In the genomic region with DNA sequence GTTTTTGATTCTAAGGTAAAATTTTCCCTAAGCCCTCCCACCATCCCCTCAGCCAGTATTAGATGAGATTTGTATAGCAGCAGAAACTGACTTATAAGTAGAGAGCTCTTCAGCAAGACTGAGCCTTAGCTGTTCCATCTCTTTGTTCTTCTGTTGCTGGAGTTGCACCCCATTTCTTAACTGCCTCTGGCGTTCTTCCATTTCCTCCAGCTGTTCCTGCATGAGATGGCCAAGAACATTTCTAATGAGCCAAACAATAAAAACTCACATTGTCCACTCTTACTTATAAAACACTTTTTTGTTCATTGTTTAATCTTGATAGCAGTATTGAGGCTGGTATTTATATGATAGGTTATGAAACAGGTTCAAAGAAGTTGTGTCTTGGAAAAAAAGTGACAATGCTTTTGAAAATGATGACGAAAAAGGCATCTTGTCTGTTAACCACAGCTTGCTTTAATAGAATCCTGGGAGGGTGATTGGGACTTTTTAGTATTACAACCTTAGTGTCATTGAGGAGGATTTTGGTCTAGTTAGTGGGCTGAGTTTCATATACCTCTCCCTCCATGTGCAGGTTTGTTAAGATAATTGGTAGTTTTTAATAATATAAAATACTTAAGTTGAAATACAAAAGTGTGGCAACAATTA, we compare ENCODE assay signal across 11 cellular contexts. TPM values are rescaled to one million over a fixed set of nuclear protein-coding genes. Genes with fewer than 3 reads are reported as not detected.
A peak's percentile ranks its signal among the peaks of the same experiment; 100 is the strongest.
DNase-seq lines count a peak whose midpoint lies in the region; ATAC-seq, FAIRE-seq and TF ChIP-seq lines count a peak whose summit lies in the region.
"Had no signal": no experiment of that assay in that cellular context is flagged by ENCODE, and none has a peak within 500 bp of the region (broad histone marks: within the 10 kb centered on the region; RNA-seq: fewer than 3 reads in every experiment).

No MANE protein-coding gene starts in this region.

- H3K36me3 Mint-ChIP-seq in HFFc6 (ENCODE audit: low read depth): peaks cover 53% of the 10 kb centered on the region

- peak overlapping the region; percentile 32; the same call in 1 of the 2 replicates for H3K27ac Mint-ChIP-seq in HFFc6
- peak overlapping the region; percentile 42 to 72 for H3K27ac Mint-ChIP-seq in stimulated activated naive CD8-positive, alpha-beta T cell treated with anti-CD3 and anti-CD28 coated beads, Interleukin-15, amount 100 ng/mL, for 72 hours

- POLR2A ChIA-PET in K562 (lab: Yijun Ruan, JAX): interaction anchor here (0.9 to 2.1 kb wide), 3 partner anchors 10 to 17 kb away, joined by 3 to 9 read pairs (median 4); no protein-coding TSS in a partner anchor
- POLR2A ChIA-PET in OCI-LY7 (lab: Charles Lee): interaction anchor here (0.5 to 0.7 kb wide), 2 partner anchors 31 to 134 kb away, joined by 3 to 4 read pairs; no protein-coding TSS in a partner anchor

- no peak for TF ChIP-seq POLR2A in K562 (conservative IDR thresholded peaks at IDR 0.05)

- no peaks in the 10 kb centered on the region for H3K27me3 ChIP-seq in K562 (ENCODE audit: control insufficient read depth in 2 of 2, insufficient read depth in 2 of 2, low read length in 2 of 2)

- H3K9me2 ChIP-seq in OCI-LY7 (ENCODE audit: insufficient read depth, low read length): no peaks in the 10 kb centered on the region

- H4K20me1 ChIP-seq in K562 (replicated peaks; ENCODE audit: control insufficient read depth, insufficient read depth, low read length) (0 out of 2 replicates have a peak, but pooled peaks cover 3% of the 10 kb centered on the region), OCI-LY7 (ENCODE audit: insufficient read depth, low read length) (no peaks in the 10 kb centered on the region)

- no peaks in the 10 kb centered on the region for H3K4me1 ChIP-seq in K562 (replicated peaks in 1 of 2; ENCODE audit: control insufficient read depth in 2 of 2, insufficient read depth in 2 of 2, low read length in 2 of 2)
- H3K4me1 ChIP-seq in OCI-LY7 (ENCODE audit: insufficient read depth, low read length, poor library complexity, severe bottlenecking): no peaks in the 10 kb centered on the region

- H3K27me3 Mint-ChIP-seq in HFFc6 (ENCODE audit: insufficient read depth): no peaks in the 10 kb centered on the region
- H3K27me3 Mint-ChIP-seq in stimulated activated naive CD8-positive, alpha-beta T cell treated with anti-CD3 and anti-CD28 coated beads, Interleukin-15, amount 100 ng/mL, for 72 hours: no peaks in the 10 kb centered on the region

- intact Hi-C loops in K562 (cut with micrococcal nuclease) (no loop called here), OCI-LY7 (cut with micrococcal nuclease; ENCODE audit: unreplicated experiment) (no loop called here)

- H3K27ac ChIP-seq in K562 (ENCODE audit: extremely low read depth, low read depth, low read length) (no peak overlapping the region), OCI-LY7 (ENCODE audit: low read depth, low read length, poor library complexity, severe bottlenecking) (no peak overlapping the region)

- peaks cover 69% of the 10 kb centered on the region for H3K36me3 ChIP-seq in K562 (ENCODE audit: control insufficient read depth, insufficient read depth, low read length)
- peaks cover 76% of the 10 kb centered on the region for H3K36me3 ChIP-seq in OCI-LY7 (ENCODE audit: insufficient read depth, low read length)

- CTCF ChIA-PET in K562 (lab: Yijun Ruan, JAX; ENCODE audit: low intra/inter-chr PET ratio): no interaction called here
- CTCF ChIA-PET in OCI-LY7 (lab: Charles Lee; ENCODE audit: unreplicated experiment): no interaction called here

- FAIRE-seq in K562 (lab: Jason Lieb, UNC): no peak

- BruUV-seq in K562 (replicated peaks; lab: Mats Ljungman, UMichigan) (no TSS peak), OCI-LY7 (replicated peaks; lab: Mats Ljungman, UMichigan) (no TSS peak)

- no peak for TF ChIP-seq RAD21 in K562 (CRISPR knock-in tag; conservative IDR thresholded peaks at IDR 0.05 in 1 of 2, IDR thresholded peaks at IDR 0.05 in 1 of 2)

- no peak overlapping the region for H2AFZ ChIP-seq in K562 (ENCODE audit: low read depth, low read length)
- H2AFZ ChIP-seq in OCI-LY7 (ENCODE audit: low read length): no peak overlapping the region

- DNase-seq in HFFc6 (peak; percentile 23), K562 (ENCODE audit: extremely low read depth in 1 of 4, low spot score in 3 of 4) (no peak), inferior parietal cortex (ENCODE audit: extremely low spot score) (peak; percentile 32), SIG-M5 (lab: John Stamatoyannopoulos, UW) (no peak), OCI-LY7 (ENCODE audit: low spot score) (no peak), NCI-H1436 (lab: John Stamatoyannopoulos, UW) (no peak)
- DNase-seq in stimulated activated naive CD8-positive, alpha-beta T cell treated with anti-CD3 and anti-CD28 coated beads, Interleukin-15, amount 100 ng/mL, for 72 hours: no peak
- DNase-seq: effector CD4-positive, alpha-beta T cell; NCI-H526 treated with DMSO at 0.1 percent for 48 hours; stimulated activated CD8-positive, alpha-beta memory T cell treated with anti-CD3 and anti-CD28 coated beads, Interleukin-4, amount 100 ng/mL, for 48 hours had no signal

- no peak overlapping the region for H3K9ac ChIP-seq in K562 (ENCODE audit: insufficient read depth in 1 of 2, low read depth in 2 of 2, low read length in 2 of 2)

- H3K9me3 ChIP-seq in K562 (replicated peaks; ENCODE audit: control insufficient read depth, insufficient read depth, low read depth, low read length): no peaks in the 10 kb centered on the region
- no peaks in the 10 kb centered on the region for H3K9me3 ChIP-seq in OCI-LY7 (ENCODE audit: low read length)

- no peak overlapping the region for H3K4me3 ChIP-seq in K562
- H3K4me3 ChIP-seq in OCI-LY7 (ENCODE audit: low read depth, low read length, poor library complexity, severe bottlenecking): no peak overlapping the region

- no peak overlapping the region for H3K4me3 Mint-ChIP-seq in HFFc6
- peak overlapping the region in 1 of 2 donors; percentile 33 for H3K4me3 Mint-ChIP-seq in stimulated activated naive CD8-positive, alpha-beta T cell treated with anti-CD3 and anti-CD28 coated beads, Interleukin-15, amount 100 ng/mL, for 72 hours

- H3K79me2 ChIP-seq in K562 (ENCODE audit: control insufficient read depth, insufficient read depth, low read length) (no peaks in the 10 kb centered on the region), OCI-LY7 (ENCODE audit: insufficient read depth, low read depth, low read length) (no peaks in the 10 kb centered on the region)

- H3K9me1 ChIP-seq in K562 (ENCODE audit: control insufficient read depth, insufficient read depth, low read length): no peaks in the 10 kb centered on the region

- ATAC-seq in K562 (no peak), HG03175 (IDR thresholded peaks at IDR 0.05; ENCODE audit: unreplicated experiment) (no peak)
- peak; percentile 37 for ATAC-seq in stimulated activated naive CD8-positive, alpha-beta T cell treated with anti-CD3 and anti-CD28 coated beads, Interleukin-15, amount 100 ng/mL, for 72 hours

- in situ Hi-C loops in K562 (cut with MboI): no loop called here

- H3K4me1 Mint-ChIP-seq in HFFc6 (ENCODE audit: low read depth): peaks cover 35% of the 10 kb centered on the region
- peaks cover 16% of the 10 kb centered on the region for H3K4me1 Mint-ChIP-seq in stimulated activated naive CD8-positive, alpha-beta T cell treated with anti-CD3 and anti-CD28 coated beads, Interleukin-15, amount 100 ng/mL, for 72 hours

- no peak overlapping the region for H3K4me2 ChIP-seq in K562 (ENCODE audit: insufficient read depth, low read length)
- no peak overlapping the region for H3K4me2 ChIP-seq in OCI-LY7 (ENCODE audit: low read length)

- WGBS in K562 (ENCODE audit: insufficient coverage, low coverage, missing lambda C conversion rate): 91% methylated on average over 2 of the region's 2 CpGs

- H3K9me3 Mint-ChIP-seq in HFFc6: no peaks in the 10 kb centered on the region
- H3K9me3 Mint-ChIP-seq in stimulated activated naive CD8-positive, alpha-beta T cell treated with anti-CD3 and anti-CD28 coated beads, Interleukin-15, amount 100 ng/mL, for 72 hours: no peaks in the 10 kb centered on the region

- TF ChIP-seq EP300 in K562 (IDR thresholded peaks at IDR 0.05; ENCODE audit: low read length): no peak

- TF ChIP-seq CTCF in HFFc6 (IDR thresholded peaks at IDR 0.05) (no peak), K562 (IDR thresholded peaks at IDR 0.05 in 2 of 3, conservative IDR thresholded peaks at IDR 0.05 in 1 of 3; ENCODE audit: insufficient read depth in 2 of 3, low read depth in 1 of 3, low read length in 3 of 3) (no peak), OCI-LY7 (conservative IDR thresholded peaks at IDR 0.05; ENCODE audit: low read length) (no peak)

RNA-seq across cellular contexts. Expression of gene SYNC, which starts 18.3 kb away (rescaled TPM):
- total RNA-seq in HFFc6 (2021; fragmentation: NEBNext Ultra II Directional; extraction: Animal tissue kit (Norgen Biotek cat#: 25700)): 10 to 100 TPM; 40.8 to 51.1 (median 48.1) TPM
- 2.1 and 2.4 TPM in 2 replicates for total RNA-seq in K562 (2011; cell fraction: chromatin; rRNA removed; ENCODE audit: low replicate concordance)
- 1.7 and 1.8 TPM in 2 replicates for total RNA-seq in K562 (2011; cell fraction: nucleolus; rRNA removed)
- total RNA-seq in K562 (2011; cell fraction: nucleoplasm; rRNA removed): 1.2 and 1.5 TPM in 2 replicates
- total RNA-seq in K562 (2014; rRNA removed): 0.86 and 1.1 TPM in 2 replicates
- 0.83 and 0.91 TPM in 2 replicates for total RNA-seq in K562 (2014; rRNA removed; fragmentation: Illumina TruSeq; extraction: Trizol)
- total RNA-seq in K562 (2015; rRNA removed; fragmentation: Illumina TruSeq; extraction: Trizol): 0.87 and 1.1 TPM in 2 replicates
- total RNA-seq in K562 (2021): 0.62 and 0.87 TPM in 2 replicates
- 0.43 and 0.98 TPM in 2 replicates for polyA plus RNA-seq in K562 (2011; rRNA removed)
- polyA plus RNA-seq in K562 (2011; cell fraction: cytosol; rRNA removed): 0.16 and 0.22 TPM in 2 replicates
- polyA plus RNA-seq in K562 (2011; cell fraction: nucleus; rRNA removed): 0.37 and 0.92 TPM in 2 replicates
- polyA plus RNA-seq in K562 (2012): 0.26 and 0.47 TPM in 2 replicates
- 0.84 and 1.1 TPM in 2 replicates for polyA plus RNA-seq in K562 (2014; fragmentation: Illumina TruSeq; extraction: Trizol)
- under 1 TPM; 0.49 to 0.74 TPM for polyA plus RNA-seq in K562 (2014; fragmentation: Nextera tagmentation; extraction: Ambion mirVana)
- 0.88 and 1.1 TPM in 2 replicates for polyA plus RNA-seq in K562 (2014; rRNA removed)
- polyA minus RNA-seq in K562 (2011; rRNA and poly(A)+ RNA removed): 1.2 and 1.3 TPM in 2 replicates
- polyA minus RNA-seq in K562 (2011; cell fraction: cytosol; rRNA and poly(A)+ RNA removed): 0.73 and 0.76 TPM in 2 replicates
- polyA minus RNA-seq in K562 (2011; cell fraction: nucleus; rRNA and poly(A)+ RNA removed): 0.22 and 0.54 TPM in 2 replicates
- total RNA-seq in OCI-LY7 (2014; rRNA removed; shearing (Covaris generic)): 0.09 TPM in 1 of 2 replicates, not detected in the other
- not detected in 2 replicates for total RNA-seq in OCI-LY7 (2022)

RNA-seq across cellular contexts. Expression of gene RBBP4, which starts 33.3 kb away (rescaled TPM):
- 100 to 1,000 TPM; 108 to 137 (median 124) TPM for total RNA-seq in HFFc6 (2021; fragmentation: NEBNext Ultra II Directional; extraction: Animal tissue kit (Norgen Biotek cat#: 25700))
- 328 and 440 TPM in 2 replicates for total RNA-seq in K562 (2011; cell fraction: chromatin; rRNA removed; ENCODE audit: low replicate concordance)
- total RNA-seq in K562 (2011; cell fraction: nucleolus; rRNA removed): 128 and 154 TPM in 2 replicates
- total RNA-seq in K562 (2011; cell fraction: nucleoplasm; rRNA removed): 199 and 220 TPM in 2 replicates
- 185 and 228 TPM in 2 replicates for total RNA-seq in K562 (2014; rRNA removed)
- total RNA-seq in K562 (2014; rRNA removed; fragmentation: Illumina TruSeq; extraction: Trizol): 321 and 363 TPM in 2 replicates
- total RNA-seq in K562 (2015; rRNA removed; fragmentation: Illumina TruSeq; extraction: Trizol): 245 and 259 TPM in 2 replicates
- total RNA-seq in K562 (2021): 387 and 409 TPM in 2 replicates
- 193 and 262 TPM in 2 replicates for polyA plus RNA-seq in K562 (2011; rRNA removed)
- 92.5 and 178 TPM in 2 replicates for polyA plus RNA-seq in K562 (2011; cell fraction: cytosol; rRNA removed)
- polyA plus RNA-seq in K562 (2011; cell fraction: nucleus; rRNA removed): 133 and 195 TPM in 2 replicates
- polyA plus RNA-seq in K562 (2012): 259 and 329 TPM in 2 replicates
- polyA plus RNA-seq in K562 (2014; fragmentation: Illumina TruSeq; extraction: Trizol): 293 and 326 TPM in 2 replicates
- 100 to 1,000 TPM; 248 to 285 TPM for polyA plus RNA-seq in K562 (2014; fragmentation: Nextera tagmentation; extraction: Ambion mirVana)
- 247 and 254 TPM in 2 replicates for polyA plus RNA-seq in K562 (2014; rRNA removed)
- polyA minus RNA-seq in K562 (2011; rRNA and poly(A)+ RNA removed): 391 and 487 TPM in 2 replicates
- polyA minus RNA-seq in K562 (2011; cell fraction: cytosol; rRNA and poly(A)+ RNA removed): 178 and 220 TPM in 2 replicates
- 63.1 and 166 TPM in 2 replicates for polyA minus RNA-seq in K562 (2011; cell fraction: nucleus; rRNA and poly(A)+ RNA removed)
- 353 and 393 TPM in 2 replicates for total RNA-seq in OCI-LY7 (2014; rRNA removed; shearing (Covaris generic))
- 597 and 621 TPM in 2 replicates for total RNA-seq in OCI-LY7 (2022)

RNA-seq across cellular contexts. Expression of gene ZBTB8OS, which starts 33.9 kb away (rescaled TPM):
- 10 to 100 TPM; 44.9 to 52.7 (median 47.4) TPM for total RNA-seq in HFFc6 (2021; fragmentation: NEBNext Ultra II Directional; extraction: Animal tissue kit (Norgen Biotek cat#: 25700))
- total RNA-seq in K562 (2011; cell fraction: chromatin; rRNA removed; ENCODE audit: low replicate concordance): 58.9 and 105 TPM in 2 replicates
- total RNA-seq in K562 (2011; cell fraction: nucleolus; rRNA removed): 34.9 and 36.2 TPM in 2 replicates
- 58.9 and 112 TPM in 2 replicates for total RNA-seq in K562 (2011; cell fraction: nucleoplasm; rRNA removed)
- total RNA-seq in K562 (2014; rRNA removed) (57.8 and 59.0 TPM in 2 replicates), K562 (2014; rRNA removed; fragmentation: Illumina TruSeq; extraction: Trizol) (110 and 130 TPM in 2 replicates), K562 (2015; rRNA removed; fragmentation: Illumina TruSeq; extraction: Trizol) (104 and 107 TPM in 2 replicates), K562 (2021) (54.8 and 65.0 TPM in 2 replicates), OCI-LY7 (2022) (110 and 119 TPM in 2 replicates)
- polyA plus RNA-seq in K562 (2011; rRNA removed) (86.5 and 114 TPM in 2 replicates), K562 (2014; fragmentation: Illumina TruSeq; extraction: Trizol) (104 TPM in 2 replicates), K562 (2014; fragmentation: Nextera tagmentation; extraction: Ambion mirVana) (100 to 1,000 TPM; 188 to 230 TPM), K562 (2014; rRNA removed) (104 and 133 TPM in 2 replicates)
- 29.5 and 65.1 TPM in 2 replicates for polyA plus RNA-seq in K562 (2011; cell fraction: cytosol; rRNA removed)
- 23.2 and 42.5 TPM in 2 replicates for polyA plus RNA-seq in K562 (2011; cell fraction: nucleus; rRNA removed)
- polyA plus RNA-seq in K562 (2012): 63.5 and 115 TPM in 2 replicates
- 77.0 and 79.3 TPM in 2 replicates for polyA minus RNA-seq in K562 (2011; rRNA and poly(A)+ RNA removed)
- 10.2 and 15.9 TPM in 2 replicates for polyA minus RNA-seq in K562 (2011; cell fraction: cytosol; rRNA and poly(A)+ RNA removed)
- 8.2 and 15.6 TPM in 2 replicates for polyA minus RNA-seq in K562 (2011; cell fraction: nucleus; rRNA and poly(A)+ RNA removed)
- total RNA-seq in OCI-LY7 (2014; rRNA removed; shearing (Covaris generic)): 57.5 and 61.1 TPM in 2 replicates

Comparison
In these comparisons a context has a peak if more than half of its experiments do, and no peak if none do; other contexts are left out.
1. DNase-seq: peak in HFFc6 (single experiment) and inferior parietal cortex (single experiment); none in K562 (0 of 4), stimulated activated naive CD8-positive, alpha-beta T cell treated with anti-CD3 and anti-CD28 coated beads, Interleukin-15, amount 100 ng/mL, for 72 hours (0 of 2), SIG-M5 (single experiment), OCI-LY7 (single experiment) and NCI-H1436 (single experiment).
2. RNA of gene SYNC, which starts 18.3 kb away (total RNA-seq): 40.8 to 51.1 TPM in HFFc6; 0.62 to 2.4 TPM in K562 and 0.09 TPM in OCI-LY7; every median in the first group is over 10 times any median in the second.